Comparison of ENCODE assay signal across 12 cellular contexts in the genomic region with DNA sequence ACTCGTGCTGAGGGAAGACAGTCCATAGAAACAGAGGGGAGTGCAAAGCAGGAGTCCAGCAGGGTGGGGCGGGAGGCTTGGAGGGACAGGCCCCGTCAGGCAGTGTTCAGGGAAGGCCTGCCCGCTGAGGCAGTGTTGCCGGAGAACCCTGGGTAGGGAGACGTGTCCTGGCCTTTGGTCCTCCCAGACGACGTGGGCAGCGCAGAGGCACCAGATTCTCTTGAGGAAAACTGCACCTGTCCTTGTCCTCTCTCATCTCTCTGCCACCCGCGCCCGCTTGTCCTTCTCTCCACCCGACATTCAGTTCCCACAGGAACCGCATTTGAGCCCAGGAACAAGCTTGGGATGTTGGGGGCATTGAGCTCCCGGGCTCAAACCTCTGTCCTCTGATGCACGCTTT. TPM values are rescaled to one million over a fixed set of nuclear protein-coding genes. Genes with fewer than 3 reads are reported as not detected.
"Had no signal": no experiment of that assay in that cellular context is flagged by ENCODE, and none has a peak within 500 bp of the region (broad histone marks: within the 10 kb centered on the region; RNA-seq: fewer than 3 reads in every experiment).

No MANE protein-coding gene starts in this region.

RNA-seq across cellular contexts. Expression of gene UPK3B, which starts 14.6 kb away (rescaled TPM):
- total RNA-seq: epithelial cell of proximal tubule, frontal cortex had no signal
- polyA plus RNA-seq: endothelial cell of umbilical vein, fibroblast of lung had no signal

RNA-seq across cellular contexts. Expression of gene SPDYE16, which starts 47.4 kb away (rescaled TPM):
- total RNA-seq: chondrocyte, colonic mucosa, dermis blood vessel endothelial cell, epithelial cell of proximal tubule, esophagus mucosa, esophagus squamous epithelium, fibroblast of villous mesenchyme, foreskin keratinocyte, glomerular endothelial cell had no signal
- polyA plus RNA-seq: fibroblast of lung, foreskin keratinocyte had no signal
